12 cellular contexts compared by ENCODE assay signal in the genomic region with DNA sequence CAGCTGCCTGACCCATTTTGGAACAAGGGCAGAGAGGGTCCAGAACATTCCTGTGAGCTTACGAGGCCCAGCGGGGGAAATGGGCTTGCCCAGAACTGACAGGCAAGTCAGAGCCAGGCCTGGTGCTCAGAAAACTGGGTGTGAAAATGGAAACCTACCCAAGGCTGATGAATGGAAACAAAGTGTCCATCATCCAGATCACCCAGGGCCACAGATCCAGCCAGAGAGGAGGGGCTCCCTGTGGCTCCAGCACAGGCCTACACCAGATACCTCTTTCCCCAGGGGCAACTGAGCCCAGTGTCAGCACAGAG. TPM values are rescaled to one million over a fixed set of nuclear protein-coding genes. Genes with fewer than 3 reads are reported as not detected.
DNase-seq lines count a peak whose midpoint lies in the region; ATAC-seq and TF ChIP-seq lines count a peak whose summit lies in the region.
"Had no signal": no experiment of that assay in that cellular context is flagged by ENCODE, and none has a peak within 500 bp of the region (broad histone marks: within the 10 kb centered on the region; RNA-seq: fewer than 3 reads in every experiment).

No MANE protein-coding gene starts in this region.

- H3K4me1 Mint-ChIP-seq in glutamatergic neuron (ENCODE audit: low read depth, unreplicated experiment), result peaks cover 17% of the 10 kb centered on the region
- peaks cover 36% of the 10 kb centered on the region for H3K4me1 Mint-ChIP-seq in activated CD4-positive, alpha-beta T cell treated with anti-CD3 and anti-CD28 coated beads for 36 hours

- H3K27ac ChIP-seq in stomach smooth muscle (ENCODE audit: low read length), result peak overlapping the region; percentile 6
- H3K27ac ChIP-seq: neutrophil had no signal

- H3K4me3 ChIP-seq in adipocyte (ENCODE audit: low read length) (no peak overlapping the region), stomach smooth muscle (ENCODE audit: low read length in 2 of 2) (no peak overlapping the region)
- H3K4me3 ChIP-seq: K562 had no signal

- H3K36me3 ChIP-seq in adipocyte (ENCODE audit: control insufficient read depth, insufficient read depth, low read length, severe bottlenecking) (peaks cover 9% of the 10 kb centered on the region), stomach smooth muscle (ENCODE audit: control insufficient read depth in 2 of 2, insufficient read depth in 2 of 2, low read length in 2 of 2) (peaks cover 9% of the 10 kb centered on the region in 2 donors)

- H3K9me3 ChIP-seq in adipocyte (ENCODE audit: control insufficient read depth, low read length) (no peaks in the 10 kb centered on the region), stomach smooth muscle (ENCODE audit: control insufficient read depth in 2 of 2, low read length in 2 of 2) (no peaks in the 10 kb centered on the region)
- H3K9me3 ChIP-seq: neutrophil had no signal

- no peak for ATAC-seq in activated CD4-positive, alpha-beta T cell treated with anti-CD3 and anti-CD28 coated beads for 36 hours
- ATAC-seq: K562 had no signal

- TF ChIP-seq CTCF in glutamatergic neuron (IDR thresholded peaks at IDR 0.05; ENCODE audit: partially characterized antibody, unreplicated experiment), result no peak

- H3K27me3 Mint-ChIP-seq in glutamatergic neuron (ENCODE audit: unreplicated experiment), result peaks cover 2% of the 10 kb centered on the region
- H3K27me3 Mint-ChIP-seq in activated CD4-positive, alpha-beta T cell treated with anti-CD3 and anti-CD28 coated beads for 36 hours, result no peaks in the 10 kb centered on the region

- H3K27ac Mint-ChIP-seq in glutamatergic neuron (ENCODE audit: unreplicated experiment), result peak overlapping the region; percentile 6
- H3K27ac Mint-ChIP-seq in activated CD4-positive, alpha-beta T cell treated with anti-CD3 and anti-CD28 coated beads for 36 hours, result no peak overlapping the region
- H3K27ac Mint-ChIP-seq: T-helper 2 cell treated with Interferon-gamma antibody and Interleukin-4, amounts not matched to agents 5 μg/mL and 100 μg/mL, for 36 hours had no signal

- H3K27me3 ChIP-seq in adipocyte (replicated peaks; ENCODE audit: control insufficient read depth, insufficient read depth, low read length) (no peaks in the 10 kb centered on the region), stomach smooth muscle (ENCODE audit: control insufficient read depth in 1 of 2, insufficient read depth in 2 of 2, low read length in 2 of 2) (no peaks in the 10 kb centered on the region)
- H3K27me3 ChIP-seq: neutrophil had no signal

- H3K4me1 ChIP-seq in adipocyte (ENCODE audit: control insufficient read depth, insufficient read depth, low read length), result peaks cover 55% of the 10 kb centered on the region
- H3K4me1 ChIP-seq in stomach smooth muscle (ENCODE audit: control insufficient read depth, insufficient read depth, low read length), result peaks cover 36% of the 10 kb centered on the region

- peaks cover 10% of the 10 kb centered on the region for H3K9me3 Mint-ChIP-seq in glutamatergic neuron (ENCODE audit: unreplicated experiment)
- no peaks in the 10 kb centered on the region for H3K9me3 Mint-ChIP-seq in activated CD4-positive, alpha-beta T cell treated with anti-CD3 and anti-CD28 coated beads for 36 hours (ENCODE audit: low read depth)
- H3K9me3 Mint-ChIP-seq: T-helper 2 cell treated with Interferon-gamma antibody and Interleukin-4, amounts not matched to agents 5 μg/mL and 100 μg/mL, for 36 hours had no signal

- H3K9ac ChIP-seq in adipocyte (ENCODE audit: low read length), result peak overlapping the region; percentile 53
- H3K9ac ChIP-seq in stomach smooth muscle (ENCODE audit: low read length in 2 of 2), result peak overlapping the region in 1 of 2 donors; percentile 29

- CTCF ChIA-PET in activated CD4-positive, alpha-beta T cell treated with anti-CD3 and anti-CD28 coated beads for 36 hours (lab: Charles Lee), result interaction anchor here (0.7 kb wide), 1 partner anchor 160 kb away, joined by 3 read pairs; no protein-coding TSS in a partner anchor

- no peaks in the 10 kb centered on the region for H3K36me3 Mint-ChIP-seq in glutamatergic neuron (ENCODE audit: unreplicated experiment)
- H3K36me3 Mint-ChIP-seq in activated CD4-positive, alpha-beta T cell treated with anti-CD3 and anti-CD28 coated beads for 36 hours (ENCODE audit: low read depth), result peaks cover 5% of the 10 kb centered on the region

- DNase-seq in adipocyte (ENCODE audit: low read depth) (peak; percentile 27), glutamatergic neuron (no peak), D341Med (ENCODE audit: low spot score) (no peak)
- DNase-seq in activated effector memory CD4-positive, alpha-beta T cell treated with anti-CD3 and anti-CD28 coated beads, Interleukin-2, amount 50 U/mL, for 16 hours, result no peak
- no peak for DNase-seq in activated CD4-positive, alpha-beta T cell treated with anti-CD3 and anti-CD28 coated beads for 36 hours
- DNase-seq: activated naive CD4-positive, alpha-beta T cell treated with Interleukin-2 at 50 U/mL for 16 hours; DMS79; NCI-H446 had no signal

- intact Hi-C loops in activated CD4-positive, alpha-beta T cell treated with anti-CD3 and anti-CD28 coated beads for 36 hours (cut with DNase I, micrococcal nuclease), result loop anchor here in 1 of 2 experiments (10.0 kb wide), 2 partner anchors 132 to 162 kb away; partner anchors contain the start of gene CDHR2

- H3K4me3 Mint-ChIP-seq in glutamatergic neuron (ENCODE audit: unreplicated experiment), result no peak overlapping the region
- H3K4me3 Mint-ChIP-seq in activated CD4-positive, alpha-beta T cell treated with anti-CD3 and anti-CD28 coated beads for 36 hours, result no peak overlapping the region
- H3K4me3 Mint-ChIP-seq: T-helper 2 cell treated with Interferon-gamma antibody and Interleukin-4, amounts not matched to agents 5 μg/mL and 100 μg/mL, for 36 hours had no signal

- POLR2A ChIA-PET in activated CD4-positive, alpha-beta T cell treated with anti-CD3 and anti-CD28 coated beads for 36 hours (lab: Charles Lee), result interaction anchor here (0.7 kb wide), 1 partner anchor 87 kb away, joined by 3 read pairs; no protein-coding TSS in a partner anchor

RNA-seq across cellular contexts. Expression of gene CLTB, which starts 3.1 kb away (rescaled TPM):
- total RNA-seq in glutamatergic neuron (ENCODE audit: unreplicated experiment), result 83.8 TPM
- total RNA-seq in activated CD4-positive, alpha-beta T cell treated with anti-CD3 and anti-CD28 coated beads for 36 hours, result 10 to 100 TPM; 39.3 to 47.8 TPM

RNA-seq across cellular contexts. Expression of gene HIGD2A, which starts 24.7 kb away (rescaled TPM):
- total RNA-seq in glutamatergic neuron (ENCODE audit: unreplicated experiment), result 103 TPM
- 100 to 1,000 TPM; 104 to 140 TPM for total RNA-seq in activated CD4-positive, alpha-beta T cell treated with anti-CD3 and anti-CD28 coated beads for 36 hours

RNA-seq across cellular contexts. Expression of gene NOP16, which starts 24.8 kb away (rescaled TPM):
- total RNA-seq in glutamatergic neuron (ENCODE audit: unreplicated experiment), result 18.6 TPM
- 10 to 100 TPM; 54.3 to 65.4 TPM for total RNA-seq in activated CD4-positive, alpha-beta T cell treated with anti-CD3 and anti-CD28 coated beads for 36 hours

RNA-seq across cellular contexts. Expression of gene FAF2, which starts 35.0 kb away (rescaled TPM):
- 52.9 TPM for total RNA-seq in glutamatergic neuron (ENCODE audit: unreplicated experiment)
- total RNA-seq in activated CD4-positive, alpha-beta T cell treated with anti-CD3 and anti-CD28 coated beads for 36 hours, result 10 to 100 TPM; 37.6 to 44.8 TPM

RNA-seq across cellular contexts. Expression of gene ARL10, which starts 47.9 kb away (rescaled TPM):
- 34.7 TPM for total RNA-seq in glutamatergic neuron (ENCODE audit: unreplicated experiment)
- total RNA-seq in activated CD4-positive, alpha-beta T cell treated with anti-CD3 and anti-CD28 coated beads for 36 hours, result 10 to 100 TPM; 12.3 to 15.6 TPM
